ENCODE assay signal across 1 cellular context in the genomic region with DNA sequence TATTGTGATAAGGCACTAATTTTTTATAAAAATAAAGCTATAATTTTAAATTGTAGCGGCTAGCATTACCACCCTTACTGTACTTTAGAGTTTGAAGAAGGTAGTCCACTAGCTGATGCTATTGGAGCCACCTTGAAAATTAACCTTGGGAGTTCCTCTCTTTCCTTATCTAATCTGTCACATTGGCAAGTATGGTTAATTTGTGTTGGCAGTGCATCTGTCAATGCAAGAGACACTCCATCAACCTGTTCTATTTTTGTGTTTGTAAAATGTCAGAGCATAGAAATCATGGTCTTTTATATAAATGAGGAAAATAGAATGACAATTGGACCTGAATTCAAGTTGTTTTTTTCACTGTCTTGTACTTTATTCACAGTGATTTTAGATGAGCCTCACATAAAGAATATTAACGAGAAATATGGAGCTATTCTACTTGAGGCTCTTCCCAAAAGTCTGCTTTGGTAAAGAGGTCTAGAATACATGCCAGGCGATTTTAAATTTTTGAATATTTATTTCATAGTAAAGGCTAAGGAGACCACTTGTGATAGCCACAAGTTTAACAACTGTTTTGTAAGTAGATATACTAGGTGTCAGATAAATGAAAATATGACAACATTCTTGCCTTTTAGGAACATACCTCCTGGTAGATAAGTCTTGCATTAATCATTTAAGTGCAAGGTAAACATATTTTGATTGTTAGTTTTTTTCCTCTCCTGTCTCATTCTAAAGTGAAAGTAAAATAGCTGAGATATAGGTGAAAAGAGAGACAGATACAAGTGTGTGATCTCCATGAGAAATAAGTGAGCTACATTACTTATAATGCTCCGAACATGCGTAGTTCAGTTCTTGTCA.
TF ChIP-seq lines count a peak whose summit lies in the region.

No MANE protein-coding gene starts in this region.

TF ChIP-seq in SK-N-SH treated with all-trans-retinoic acid at 6 μM for 48 hours, 23 proteins besides CTCF, POLR2A, EP300 and RAD21 (continued from another document):
- TF ChIP-seq, protein P1, sequence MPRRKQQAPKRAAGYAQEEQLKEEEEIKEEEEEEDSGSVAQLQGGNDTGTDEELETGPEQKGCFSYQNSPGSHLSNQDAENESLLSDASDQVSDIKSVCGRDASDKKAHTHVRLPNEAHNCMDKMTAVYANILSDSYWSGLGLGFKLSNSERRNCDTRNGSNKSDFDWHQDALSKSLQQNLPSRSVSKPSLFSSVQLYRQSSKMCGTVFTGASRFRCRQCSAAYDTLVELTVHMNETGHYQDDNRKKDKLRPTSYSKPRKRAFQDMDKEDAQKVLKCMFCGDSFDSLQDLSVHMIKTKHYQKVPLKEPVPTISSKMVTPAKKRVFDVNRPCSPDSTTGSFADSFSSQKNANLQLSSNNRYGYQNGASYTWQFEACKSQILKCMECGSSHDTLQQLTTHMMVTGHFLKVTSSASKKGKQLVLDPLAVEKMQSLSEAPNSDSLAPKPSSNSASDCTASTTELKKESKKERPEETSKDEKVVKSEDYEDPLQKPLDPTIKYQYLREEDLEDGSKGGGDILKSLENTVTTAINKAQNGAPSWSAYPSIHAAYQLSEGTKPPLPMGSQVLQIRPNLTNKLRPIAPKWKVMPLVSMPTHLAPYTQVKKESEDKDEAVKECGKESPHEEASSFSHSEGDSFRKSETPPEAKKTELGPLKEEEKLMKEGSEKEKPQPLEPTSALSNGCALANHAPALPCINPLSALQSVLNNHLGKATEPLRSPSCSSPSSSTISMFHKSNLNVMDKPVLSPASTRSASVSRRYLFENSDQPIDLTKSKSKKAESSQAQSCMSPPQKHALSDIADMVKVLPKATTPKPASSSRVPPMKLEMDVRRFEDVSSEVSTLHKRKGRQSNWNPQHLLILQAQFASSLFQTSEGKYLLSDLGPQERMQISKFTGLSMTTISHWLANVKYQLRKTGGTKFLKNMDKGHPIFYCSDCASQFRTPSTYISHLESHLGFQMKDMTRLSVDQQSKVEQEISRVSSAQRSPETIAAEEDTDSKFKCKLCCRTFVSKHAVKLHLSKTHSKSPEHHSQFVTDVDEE (CRISPR knock-in tag; IDR thresholded peaks at IDR 0.05): no peak
